In genomic region chr5:135537745-135538144, GRCh38 we compare ENCODE assay signal across 34 cellular contexts. TPM values are rescaled to one million over a fixed set of nuclear protein-coding genes. Genes with fewer than 3 reads are reported as not detected.
"Had no signal": no experiment of that assay in that cellular context is flagged by ENCODE, and none has a peak within 500 bp of the region (broad histone marks: within the 10 kb centered on the region; RNA-seq: fewer than 3 reads in every experiment).

No MANE protein-coding gene starts in this region.

- H3K36me3 Mint-ChIP-seq: activated naive CD8-positive, alpha-beta T cell treated with anti-CD3 and anti-CD28 coated beads for 36 hours; WTC11 had no signal

- H3K9me3 Mint-ChIP-seq: activated CD4-positive, alpha-beta T cell treated with anti-CD3 and anti-CD28 coated beads, Interleukin-2, amount 10 ng/mL, durations not matched to agents 7 days and 5 days; activated naive CD8-positive, alpha-beta T cell treated with anti-CD3 and anti-CD28 coated beads for 36 hours; T-helper 1 cell treated with Interleukin-12 subunit alpha and Interleukin-12 subunit beta and Interleukin-4 antibody, amounts not matched to agents 30 μg/mL and 1 μg/mL, for 36 hours; T-helper 2 cell treated with Interferon-gamma antibody and Interleukin-4, amounts not matched to agents 5 μg/mL and 100 μg/mL, for 36 hours had no signal

- DNase-seq: activated CD4-positive, alpha-beta T cell treated with anti-CD3 and anti-CD28 coated beads for 36 hours; activated CD4-positive, alpha-beta T cell treated with anti-CD3 and anti-CD28 coated beads, Interleukin-2, amount 10 ng/mL, durations not matched to agents 7 days and 5 days; activated CD4-positive, alpha-beta T cell treated with anti-CD3 and anti-CD28 coated beads, Interleukin-2, amount 50 U/mL, for 48 hours; activated CD8-positive, alpha-beta memory T cell treated with anti-CD3 and anti-CD28 coated beads, Interleukin-2, amount 50 U/mL, for 4 hours; activated CD8-positive, alpha-beta T cell treated with anti-CD3 and anti-CD28 coated beads, Interleukin-2, amount 10 ng/mL, durations not matched to agents 7 days and 5 days; activated effector memory CD4-positive, alpha-beta T cell treated with Interleukin-2 at 50 U/mL for 16 hours; activated naive CD4-positive, alpha-beta T cell; activated naive CD4-positive, alpha-beta T cell treated with anti-CD3 and anti-CD28 coated beads, Interleukin-2, amount 50 U/mL, for 16 hours; activated naive CD8-positive, alpha-beta T cell treated with anti-CD3 and anti-CD28 coated beads for 36 hours; activated T-cell treated with anti-CD3 and anti-CD28 coated beads, Interleukin-2, amount 50 U/mL, for 48 hours; amniotic stem cell; aorta; brain microvascular endothelial cell; central memory CD4-positive, alpha-beta T cell; MM.1S; MV-4-11; NCI-H1092; NCI-H1436 treated with DMSO at 0.1 percent for 48 hours; NCI-H1694 treated with DMSO at 0.1 percent for 48 hours; NCI-H2029; NCI-H345; NCI-H524 treated with DMSO at 0.1 percent for 48 hours; SHP77; SJCRH30 had no signal

- H3K27ac ChIP-seq: brain microvascular endothelial cell, SJCRH30, SK-N-MC had no signal

- ATAC-seq: activated CD4-positive, alpha-beta T cell treated with anti-CD3 and anti-CD28 coated beads for 36 hours; activated CD4-positive, CD25-positive, alpha-beta regulatory T cell treated with anti-CD3 and anti-CD28 coated beads, Interleukin-2, amount 50 U/mL, for 24 hours; activated CD8-positive, alpha-beta T cell treated with anti-CD3 and anti-CD28 coated beads, Interleukin-2, amount 10 ng/mL, durations not matched to agents 7 days and 5 days; Panc1; WTC11 had no signal

- H3K4me3 ChIP-seq: SJCRH30, SK-N-MC had no signal

- H3K36me3 ChIP-seq: brain microvascular endothelial cell, SJCRH30 had no signal

- H3K27ac Mint-ChIP-seq: activated CD4-positive, alpha-beta T cell treated with anti-CD3 and anti-CD28 coated beads for 36 hours; activated CD4-positive, alpha-beta T cell treated with anti-CD3 and anti-CD28 coated beads, Interleukin-2, amount 10 ng/mL, durations not matched to agents 7 days and 5 days; activated CD8-positive, alpha-beta T cell treated with anti-CD3 and anti-CD28 coated beads, Interleukin-2, amount 10 ng/mL, durations not matched to agents 7 days and 5 days; activated naive CD8-positive, alpha-beta T cell treated with anti-CD3 and anti-CD28 coated beads for 36 hours; T-helper 1 cell treated with Interleukin-12 subunit alpha and Interleukin-12 subunit beta and Interleukin-4 antibody, amounts not matched to agents 30 μg/mL and 1 μg/mL, for 36 hours; T-helper 2 cell treated with Interferon-gamma antibody and Interleukin-4, amounts not matched to agents 5 μg/mL and 100 μg/mL, for 36 hours; WTC11 had no signal

- FAIRE-seq: TTC549 had no signal

- H3K4me3 Mint-ChIP-seq: activated CD4-positive, alpha-beta T cell treated with anti-CD3 and anti-CD28 coated beads for 36 hours; activated CD4-positive, alpha-beta T cell treated with anti-CD3 and anti-CD28 coated beads, Interleukin-2, amount 10 ng/mL, durations not matched to agents 7 days and 5 days; activated CD8-positive, alpha-beta T cell treated with anti-CD3 and anti-CD28 coated beads, Interleukin-2, amount 10 ng/mL, durations not matched to agents 7 days and 5 days; activated naive CD8-positive, alpha-beta T cell treated with anti-CD3 and anti-CD28 coated beads for 36 hours; T-helper 1 cell treated with Interleukin-12 subunit alpha and Interleukin-12 subunit beta and Interleukin-4 antibody, amounts not matched to agents 30 μg/mL and 1 μg/mL, for 36 hours; T-helper 2 cell treated with Interferon-gamma antibody and Interleukin-4, amounts not matched to agents 5 μg/mL and 100 μg/mL, for 36 hours; WTC11 had no signal

- H3K9me3 ChIP-seq: SJCRH30 had no signal

RNA-seq across cellular contexts. Expression of gene NEUROG1, which starts 2.0 kb away (rescaled TPM):
- total RNA-seq: activated CD4-positive, alpha-beta T cell treated with anti-CD3 and anti-CD28 coated beads for 36 hours; activated CD4-positive, alpha-beta T cell treated with anti-CD3 and anti-CD28 coated beads, Interleukin-2, amount 10 ng/mL, durations not matched to agents 7 days and 5 days; activated CD8-positive, alpha-beta T cell treated with anti-CD3 and anti-CD28 coated beads, Interleukin-2, amount 10 ng/mL, durations not matched to agents 7 days and 5 days; activated naive CD8-positive, alpha-beta T cell treated with anti-CD3 and anti-CD28 coated beads for 36 hours; aorta; LHCN-M2; NCI-H460; RPMI7951; SJCRH30 had no signal
- polyA plus RNA-seq: aorta had no signal

RNA-seq across cellular contexts. Expression of gene CXCL14, which starts 41.0 kb away (rescaled TPM):
- total RNA-seq: activated CD4-positive, alpha-beta T cell treated with anti-CD3 and anti-CD28 coated beads for 36 hours; activated CD4-positive, alpha-beta T cell treated with anti-CD3 and anti-CD28 coated beads, Interleukin-2, amount 10 ng/mL, durations not matched to agents 7 days and 5 days; activated CD8-positive, alpha-beta T cell treated with anti-CD3 and anti-CD28 coated beads, Interleukin-2, amount 10 ng/mL, durations not matched to agents 7 days and 5 days; activated naive CD8-positive, alpha-beta T cell treated with anti-CD3 and anti-CD28 coated beads for 36 hours; LHCN-M2; RPMI7951; SJCRH30 had no signal
